In the genomic region with DNA sequence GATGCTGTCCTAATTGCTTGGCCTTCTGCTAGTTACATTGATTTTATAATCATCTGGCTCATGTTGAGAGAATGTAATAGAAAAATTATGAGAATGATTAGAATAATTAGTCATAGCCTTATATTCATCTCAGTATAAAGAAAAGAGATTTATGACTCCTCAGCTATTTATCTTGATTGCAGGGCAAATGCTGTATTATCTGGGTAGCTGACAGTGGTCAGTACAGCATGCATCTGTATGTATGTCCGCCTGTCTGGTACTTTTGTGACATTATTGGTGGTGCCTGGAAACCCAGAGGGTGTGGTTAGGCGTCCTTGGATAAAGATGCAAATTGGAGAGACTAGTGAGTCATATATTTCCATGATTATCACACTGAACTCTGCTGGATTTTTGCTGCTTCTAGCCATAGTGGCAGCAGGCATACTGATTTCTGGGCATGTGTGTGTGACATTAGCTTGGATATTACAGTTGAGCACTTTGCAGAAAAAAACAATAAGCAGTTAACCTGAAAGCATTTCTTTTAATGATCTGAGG, we compare ENCODE assay signal across 18 cellular contexts.
DNase-seq lines count a peak whose midpoint lies in the region; ATAC-seq and TF ChIP-seq lines count a peak whose summit lies in the region.
"Had no signal": no experiment of that assay in that cellular context is flagged by ENCODE, and none has a peak within 500 bp of the region (broad histone marks: within the 10 kb centered on the region; RNA-seq: fewer than 3 reads in every experiment).

No MANE protein-coding gene starts in this region.

- CTCF ChIA-PET in SK-N-SH (lab: Yijun Ruan, JAX): interaction anchor here (1.1 to 1.2 kb wide), 2 partner anchors 10 to 59 kb away, joined by 3 to 4 read pairs; no protein-coding TSS in a partner anchor

- TF ChIP-seq RAD21 in SK-N-SH (IDR thresholded peaks at IDR 0.05; ENCODE audit: low read length): no peak

- H3K27ac ChIP-seq in SK-N-SH (ENCODE audit: low read depth in 2 of 2, low read length in 1 of 2) (no peak overlapping the region; a peak in 1 of 4 replicates), fibroblast of lung (ENCODE audit: insufficient read depth, low read length) (no peak overlapping the region)
- H3K27ac ChIP-seq: A549, SK-N-MC, upper lobe of right lung had no signal

- TF ChIP-seq EP300 in SK-N-SH (IDR thresholded peaks at IDR 0.05; ENCODE audit: borderline replicate concordance in 1 of 2, low read depth in 1 of 2, low read length in 1 of 2): peak in 1 of 2 experiments; percentile 59; a peak in 1 of 4 replicates

- no peaks in the 10 kb centered on the region for H3K9me3 ChIP-seq in SK-N-SH
- H3K9me3 ChIP-seq in fibroblast of lung (ENCODE audit: control insufficient read depth, insufficient read depth, low read depth, low read length): no peaks in the 10 kb centered on the region
- H3K9me3 ChIP-seq: A549, upper lobe of right lung had no signal

- TF ChIP-seq CTCF in SK-N-SH (IDR thresholded peaks at IDR 0.05) (no peak), fibroblast of lung (conservative IDR thresholded peaks at IDR 0.05 in 1 of 2, IDR thresholded peaks at IDR 0.05 in 1 of 2; ENCODE audit: low read depth in 1 of 2, low read length in 2 of 2) (no peak), GM13977 (IDR thresholded peaks at IDR 0.05; ENCODE audit: extremely low read depth, insufficient read depth, missing control alignments) (no peak)

- H3K4me3 ChIP-seq in SK-N-SH (ENCODE audit: low read depth in 2 of 2, low read length in 1 of 2) (no peak overlapping the region), fibroblast of lung (replicated peaks in 1 of 4; ENCODE audit: control extremely low read depth in 1 of 4, insufficient read depth in 1 of 4, low read depth in 3 of 4, low read length in 4 of 4) (no peak overlapping the region)
- H3K4me3 ChIP-seq: A549, SK-N-MC, upper lobe of right lung had no signal

- H3K4me2 ChIP-seq in SK-N-SH (no peak overlapping the region), fibroblast of lung (ENCODE audit: extremely low read depth, insufficient read depth, low read length) (no peak overlapping the region)
- H3K4me2 ChIP-seq: A549 had no signal

- no peak overlapping the region for H2AFZ ChIP-seq in SK-N-SH (ENCODE audit: low read depth)
- no peak overlapping the region for H2AFZ ChIP-seq in fibroblast of lung (ENCODE audit: low read length)

- peaks cover 18% of the 10 kb centered on the region for H3F3A ChIP-seq in SK-N-SH (replicated peaks; ENCODE audit: insufficient read depth)

- in situ Hi-C loops in GM13977 (cut with MboI; ENCODE audit: low pct_unique_long_range_greater_than_20kb, low sequenced_read_pairs, unreplicated experiment): no loop called here

- no peaks in the 10 kb centered on the region for H3K9me2 ChIP-seq in SK-N-SH

- ATAC-seq in left cardiac atrium (peak; percentile 28 to 57), Right ventricle myocardium superior (ENCODE audit: poor library complexity) (no peak), GM18498 (IDR thresholded peaks at IDR 0.05; ENCODE audit: unreplicated experiment) (no peak)
- ATAC-seq: A549; activated CD4-positive, alpha-beta T cell treated with anti-CD3 and anti-CD28 coated beads for 36 hours; upper lobe of right lung had no signal

- H3K79me2 ChIP-seq in SK-N-SH (ENCODE audit: insufficient read depth): no peaks in the 10 kb centered on the region
- H3K79me2 ChIP-seq in fibroblast of lung (ENCODE audit: control insufficient read depth, insufficient read depth, low read length): no peaks in the 10 kb centered on the region

- POLR2A ChIA-PET in SK-N-SH (lab: Yijun Ruan, JAX): no interaction called here

- WGBS in SK-N-SH (ENCODE audit: low lambda C conversion rate): 37% methylated on average over 2 of the region's 2 CpGs

- no peak overlapping the region for H3K9ac ChIP-seq in SK-N-SH
- H3K9ac ChIP-seq in fibroblast of lung (ENCODE audit: insufficient read depth, low read length): no peak overlapping the region

- peaks cover 0 to 5% of the 10 kb centered on the region in 2 experiments for H3K36me3 ChIP-seq in SK-N-SH (replicated peaks in 1 of 2; ENCODE audit: control insufficient read depth in 1 of 2, insufficient read depth in 2 of 2, low read length in 1 of 2)
- no peaks in the 10 kb centered on the region for H3K36me3 ChIP-seq in fibroblast of lung (ENCODE audit: control insufficient read depth, insufficient read depth, low read length)

- H3K27me3 ChIP-seq in SK-N-SH (ENCODE audit: insufficient read depth): no peaks in the 10 kb centered on the region
- H3K27me3 ChIP-seq in fibroblast of lung (ENCODE audit: control insufficient read depth, insufficient read depth, low read length): no peaks in the 10 kb centered on the region
- H3K27me3 ChIP-seq: upper lobe of right lung had no signal

- H3K4me1 ChIP-seq in SK-N-SH (ENCODE audit: control insufficient read depth in 1 of 2, insufficient read depth in 2 of 2, low read depth in 1 of 2, low read length in 1 of 2) (peaks cover 0 to 10% of the 10 kb centered on the region in 2 experiments; a peak in 2 of 4 replicates), fibroblast of lung (ENCODE audit: control insufficient read depth, extremely low read depth, insufficient read depth, low read length) (no peaks in the 10 kb centered on the region)
- H3K4me1 ChIP-seq: A549 had no signal

- intact Hi-C loops in left cardiac atrium (cut with DNase I) (no loop called here), Right ventricle myocardium superior (cut with DNase I) (no loop called here)

- no peak for DNase-seq in left cardiac atrium
- DNase-seq in Right ventricle myocardium superior: no peak
- no peak for DNase-seq in SK-N-SH
- DNase-seq in fibroblast of lung (ENCODE audit: low read depth in 2 of 2): peak; percentile 21 to 48
- peak; percentile 21 for DNase-seq in stromal cell of bone marrow (ENCODE audit: low read depth)
- DNase-seq in GOT3 (lab: John Stamatoyannopoulos, UW): no peak
- no peak for DNase-seq in GM13977 (ENCODE audit: low spot score)
- DNase-seq: activated CD4-positive, alpha-beta T cell treated with anti-CD3 and anti-CD28 coated beads for 36 hours; activated gamma-delta T cell treated with Interleukin-2 at 50 U/mL for 16 hours; erythroblast; kidney; NCI-H2107; NCI-H748 treated with DMSO at 0.1 percent for 48 hours; nephron progenitor cell; upper lobe of right lung had no signal

- H4K20me1 ChIP-seq in SK-N-SH (ENCODE audit: insufficient read depth) (no peaks in the 10 kb centered on the region; the same call in 1 of the 2 replicates), fibroblast of lung (ENCODE audit: control insufficient read depth, extremely low read depth, insufficient read depth, low read length) (no peaks in the 10 kb centered on the region)

TF ChIP-seq in SK-N-SH, 30 proteins besides CTCF, POLR2A, EP300 and RAD21:
- TF ChIP-seq SIN3A (IDR thresholded peaks at IDR 0.05; ENCODE audit: borderline replicate concordance, low read depth, low read length) (no peak), GATA2 (CRISPR knock-in tag; IDR thresholded peaks at IDR 0.05) (peak; percentile 57)

Comparison
In these comparisons a context has a peak if more than half of its experiments do, and no peak if none do; other contexts are left out.
1. ATAC-seq: peak in left cardiac atrium (2 of 2); none in Right ventricle myocardium superior (single experiment) and GM18498 (single experiment).
2. DNase-seq: peak in fibroblast of lung (2 of 2) and stromal cell of bone marrow (single experiment); none in left cardiac atrium (single experiment), Right ventricle myocardium superior (single experiment), SK-N-SH (single experiment), GOT3 (single experiment) and GM13977 (single experiment).